ENCODE assay signal across 12 cellular contexts in genomic region chr7:128912709-128913495, GRCh38. TPM values are rescaled to one million over a fixed set of nuclear protein-coding genes. Genes with fewer than 3 reads are reported as not detected.
DNase-seq lines count a peak whose midpoint lies in the region; ATAC-seq, FAIRE-seq and TF ChIP-seq lines count a peak whose summit lies in the region.
"Not testable (repeated sequence)": the region's sequence is repeated elsewhere in the genome, so short reads cannot be mapped to it uniquely, and the experiment has no call there.
"Had no signal": no experiment of that assay in that cellular context is flagged by ENCODE, and none has a peak within 500 bp of the region (broad histone marks: within the 10 kb centered on the region; RNA-seq: fewer than 3 reads in every experiment).

No MANE protein-coding gene starts in this region.

- TF ChIP-seq EP300 in A549 (IDR thresholded peaks at IDR 0.05) = not testable (repeated sequence)

- not testable (repeated sequence) for H3K4me2 ChIP-seq in A549

- not testable (repeated sequence) for TF ChIP-seq RAD21 in A549 (conservative IDR thresholded peaks at IDR 0.05 in 1 of 2, IDR thresholded peaks at IDR 0.05 in 1 of 2)

- H3K27ac ChIP-seq in A549, spleen: not testable (repeated sequence)

- H3K4me3 ChIP-seq in A549; bronchial epithelial cell (ENCODE audit: low read depth, low read length); spleen: not testable (repeated sequence)

- H3K27me3 ChIP-seq in bronchial epithelial cell (ENCODE audit: control insufficient read depth, insufficient read depth, low read length) (peaks cover 37% of the 10 kb centered on the region), spleen (replicated peaks in 1 of 7) (peaks cover 0 to 81% (median 44%) of the 10 kb centered on the region in 7 donors)

- DNase-seq in A549 (ENCODE audit: low read depth in 1 of 2, low spot score in 1 of 2); GM12892 (ENCODE audit: insufficient read length); bronchial epithelial cell (ENCODE audit: low read depth): not testable (repeated sequence)
- peak; percentile 4 for DNase-seq in activated CD4-positive, CD25-positive, alpha-beta regulatory T cell treated with anti-CD3 and anti-CD28 coated beads, Interleukin-2, amount 50 U/mL, for 72 hours
- peak; percentile 30 for DNase-seq in Right ventricle myocardium inferior (ENCODE audit: missing footprints)
- DNase-seq in mesenteric fat pad (ENCODE audit: low spot score) = peak; percentile 68
- DNase-seq in posterior vena cava (ENCODE audit: low spot score) = peak; percentile 49
- DNase-seq in spleen = peak; percentile 33

- not testable (repeated sequence) for H3K9me3 ChIP-seq in A549, spleen

- CTCF ChIA-PET in A549 (lab: Yijun Ruan, JAX) = interaction anchor here (0.6 kb wide), 1 partner anchor 1337 kb away, joined by 3 read pairs; no protein-coding TSS in a partner anchor

- POLR2A ChIA-PET in A549 (lab: Yijun Ruan, JAX) = not testable (repeated sequence)

- H3K36me3 ChIP-seq in bronchial epithelial cell (ENCODE audit: control insufficient read depth, insufficient read depth, low read length); spleen: not testable (repeated sequence)

- WGBS in A549 (ENCODE audit: missing lambda C conversion rate) = no CpG with 5 or more reads among the region's 20 CpGs
- WGBS in spleen, 5 donors = 83 to 95% (median 85%) methylated on average over 3 to 9 of the region's 20 CpGs; no CpG with 5 or more reads in 1 of the 5 donors

- FAIRE-seq in A549 (lab: Jason Lieb, UNC) (peak; percentile 18), GM12892 (lab: Jason Lieb, UNC) (peak; percentile 78), bronchial epithelial cell (lab: Jason Lieb, UNC) (peak; percentile 99)

- ATAC-seq in A549, Right ventricle myocardium inferior: not testable (repeated sequence)

- not testable (repeated sequence) for TF ChIP-seq CTCF in A549 (IDR thresholded peaks at IDR 0.05); bronchial epithelial cell (IDR thresholded peaks at IDR 0.05; ENCODE audit: insufficient read depth, low read length, severe bottlenecking); spleen (IDR thresholded peaks at IDR 0.05 in 8 of 11, conservative IDR thresholded peaks at IDR 0.05 in 3 of 11)

- TF ChIP-seq POLR2A in A549 (IDR thresholded peaks at IDR 0.05; ENCODE audit: low read length); GM12892 (IDR thresholded peaks at IDR 0.05; ENCODE audit: low read depth, low read length); spleen (IDR thresholded peaks at IDR 0.05): not testable (repeated sequence)

- H3K4me1 ChIP-seq in A549 = not testable (repeated sequence)
- H3K4me1 ChIP-seq in spleen = peaks cover 3 to 45% (median 21%) of the 10 kb centered on the region in 6 donors

- intact Hi-C loops in Right ventricle myocardium inferior (cut with DNase I); spleen (cut with DNase I; ENCODE audit: low total_unique reads): not testable (repeated sequence)
- intact Hi-C loops in posterior vena cava (cut with DNase I) = loop anchor here in 1 of 2 donors (5.0 kb wide), 1 partner anchor 184 kb away; no protein-coding TSS in a partner anchor

RNA-seq across cellular contexts. Expression of gene KCP, which starts 2.4 kb away (rescaled TPM):
- polyA plus RNA-seq in A549 (2011; rRNA removed) (0.05 TPM in 1 of 2 replicates, not detected in the other), A549 (2017; fragmentation: RNase III; extraction: RNeasy Plus Mini Kit Qiagen cat#74134 plus additional on column Dnase treatment) (0.07 to 0.18 TPM (median 0.14 TPM) in 3 replicates), spleen (1 to 10 TPM in 1 of 3 donors, under 1 TPM in 2; 0.06 to 2.1 (median 0.35) TPM)
- polyA plus RNA-seq in A549 (2012; cell fraction: cytosol; rRNA removed) = 0.03 and 0.06 TPM in 2 replicates
- polyA plus RNA-seq in A549 (2012; cell fraction: nucleus; rRNA removed) = 0.15 and 0.31 TPM in 2 replicates
- not detected in 2 replicates for polyA minus RNA-seq in A549 (2011; rRNA and poly(A)+ RNA removed)
- 3.1 TPM for polyA plus RNA-seq in GM12892 (2012; ENCODE audit: missing spikeins)
- total RNA-seq in bronchial epithelial cell (0.53 and 1.3 TPM in 2 replicates), Right ventricle myocardium inferior (0.11 TPM), mesenteric fat pad (5.1 TPM), posterior vena cava (1 to 10 TPM in 1 of 2 donors, under 1 TPM in 1; 0.95 to 1.3 TPM), spleen (under 1 TPM; 0.14 to 0.89 (median 0.72) TPM)
- total RNA-seq: A673, GM23248 had no signal
- polyA plus RNA-seq: CD8-positive, alpha-beta memory T cell had no signal

RNA-seq across cellular contexts. Expression of gene IRF5, which starts 24.8 kb away (rescaled TPM):
- polyA plus RNA-seq in A549 (2011; rRNA removed) = 5.5 and 6.5 TPM in 2 replicates
- polyA plus RNA-seq in A549 (2012; cell fraction: cytosol; rRNA removed) = 8.4 and 11.0 TPM in 2 replicates
- polyA plus RNA-seq in A549 (2012; cell fraction: nucleus; rRNA removed) = 24.9 and 30.2 TPM in 2 replicates
- polyA plus RNA-seq in A549 (2017; fragmentation: RNase III; extraction: RNeasy Plus Mini Kit Qiagen cat#74134 plus additional on column Dnase treatment) = 6.1 to 9.7 TPM (median 8.7 TPM) in 3 replicates
- 9.4 and 14.7 TPM in 2 replicates for polyA minus RNA-seq in A549 (2011; rRNA and poly(A)+ RNA removed)
- 52.9 TPM for polyA plus RNA-seq in GM12892 (2012; ENCODE audit: missing spikeins)
- total RNA-seq in bronchial epithelial cell = 6.8 and 7.7 TPM in 2 replicates
- total RNA-seq in Right ventricle myocardium inferior = 3.3 TPM
- total RNA-seq in mesenteric fat pad = 17.3 TPM
- total RNA-seq in posterior vena cava = 10 to 100 TPM in 1 of 2 donors, 1 to 10 TPM in 1; 5.8 to 10.3 TPM
- 10 to 100 TPM; 34.7 to 56.3 (median 48.2) TPM for total RNA-seq in spleen
- polyA plus RNA-seq in spleen = 10 to 100 TPM; 26.2 to 41.8 (median 41.5) TPM
- total RNA-seq: A673, G401 had no signal

RNA-seq across cellular contexts. Expression of gene ATP6V1F, which starts 50.2 kb away (rescaled TPM):
- polyA plus RNA-seq in A549 (2011; rRNA removed) (155 and 180 TPM in 2 replicates), A549 (2017; fragmentation: RNase III; extraction: RNeasy Plus Mini Kit Qiagen cat#74134 plus additional on column Dnase treatment) (201 to 230 TPM (median 229 TPM) in 3 replicates), spleen (100 to 1,000 TPM; 205 to 285 (median 262) TPM)
- 386 and 423 TPM in 2 replicates for polyA plus RNA-seq in A549 (2012; cell fraction: cytosol; rRNA removed)
- polyA plus RNA-seq in A549 (2012; cell fraction: nucleus; rRNA removed) = 183 and 192 TPM in 2 replicates
- polyA minus RNA-seq in A549 (2011; rRNA and poly(A)+ RNA removed) = 46.3 and 46.9 TPM in 2 replicates
- polyA plus RNA-seq in GM12892 (2012; ENCODE audit: missing spikeins) = 260 TPM
- total RNA-seq in bronchial epithelial cell (108 and 132 TPM in 2 replicates), Right ventricle myocardium inferior (128 TPM), mesenteric fat pad (160 TPM), posterior vena cava (100 to 1,000 TPM; 106 to 115 TPM), spleen (10 to 100 TPM; 78.3 to 95.5 (median 84.5) TPM)
